Comparison of ENCODE assay signal across 27 cellular contexts in genomic region chr11:42857344-42857743, GRCh38.
"Had no signal": no experiment of that assay in that cellular context is flagged by ENCODE, and none has a peak within 500 bp of the region (broad histone marks: within the 10 kb centered on the region; RNA-seq: fewer than 3 reads in every experiment).

No MANE protein-coding gene starts in this region.

- ATAC-seq: stimulated activated effector memory CD8-positive, alpha-beta T cell treated with anti-CD3 and anti-CD28 coated beads, Interleukin-12 subunit alpha, Interleukin-12 subunit beta, amount 100 ng/mL, for 72 hours; stimulated activated memory B cell treated with anti-CD40 and anti-IgM and Interleukin-4, amounts not matched to agents 10 μg/mL and 1 μg/mL and 100 μg/mL, for 72 hours; stimulated activated naive B cell treated with anti-CD40 and anti-IgM and Interleukin-4, amounts not matched to agents 10 μg/mL and 1 μg/mL and 100 μg/mL, for 72 hours; stimulated activated naive CD8-positive, alpha-beta T cell treated with anti-CD3 and anti-CD28 coated beads, Interleukin-15, amount 100 ng/mL, for 72 hours; stimulated activated naive CD8-positive, alpha-beta T cell treated with anti-CD3 and anti-CD28 coated beads, Interleukin-15, Interleukin-2, amounts not matched to agents 100 U/mL and 50 U/mL, for 24 hours; upper lobe of right lung had no signal

- H3K27ac ChIP-seq: stomach, suprapubic skin, testis, thoracic aorta, thyroid gland, tibial artery, tibial nerve, transverse colon, upper lobe of left lung, upper lobe of right lung, uterus, vagina had no signal

- H3K4me1 ChIP-seq: stomach, suprapubic skin, testis, thyroid gland, tibial artery, tibial nerve, transverse colon, upper lobe of left lung, upper lobe of right lung, uterus, vagina had no signal

- FAIRE-seq: urothelium cell line had no signal

- DNase-seq: stimulated activated CD4-positive, alpha-beta T cell treated with anti-CD3 and anti-CD28 coated beads, Interleukin-2, amount 100 ng/mL, for 48 hours; stimulated activated CD4-positive, alpha-beta T cell treated with anti-CD3 and anti-CD28 coated beads, Interleukin-4, amount 100 ng/mL, for 1 hour; stimulated activated CD4-positive, alpha-beta T cell treated with anti-CD3 and anti-CD28 coated beads, Interleukin-4, amount 100 ng/mL, for 24 hours; stimulated activated CD4-positive, alpha-beta T cell treated with anti-CD3 and anti-CD28 coated beads, Interleukin-4, amount 100 ng/mL, for 4 hours; stimulated activated CD8-positive, alpha-beta memory T cell treated with anti-CD3 and anti-CD28 coated beads, Interleukin-4, amount 100 ng/mL, for 48 hours; stimulated activated naive B cell treated with anti-CD40 and anti-IgM and Interleukin-4, amounts not matched to agents 10 μg/mL and 1 μg/mL and 100 μg/mL, for 72 hours; stimulated activated naive CD4-positive, alpha-beta T cell; stimulated activated naive CD4-positive, alpha-beta T cell treated with Interleukin-2 at 50 U/mL for 16 hours; stimulated activated naive CD8-positive, alpha-beta T cell treated with anti-CD3 and anti-CD28 coated beads, Interleukin-15, amount 100 ng/mL, for 72 hours; stimulated activated naive CD8-positive, alpha-beta T cell treated with anti-CD3 and anti-CD28 coated beads, Interleukin-15, Interleukin-2, amounts not matched to agents 100 U/mL and 50 U/mL, for 24 hours; stomach; substantia nigra; testis; thyroid gland; tibial artery; transverse colon; trophoblast cell; upper lobe of left lung; upper lobe of right lung; uterus had no signal

- H3K4me3 ChIP-seq: stomach, suprapubic skin, testis, thoracic aorta, thyroid gland, tibial artery, tibial nerve, transverse colon, upper lobe of left lung, upper lobe of right lung, uterus, vagina had no signal

- H3K27me3 ChIP-seq: stomach, suprapubic skin, testis, thyroid gland, tibial artery, tibial nerve, transverse colon, upper lobe of left lung, upper lobe of right lung, uterus, vagina had no signal

- H3K36me3 ChIP-seq: stomach, suprapubic skin, thoracic aorta, thyroid gland, tibial artery, tibial nerve, transverse colon, upper lobe of left lung, upper lobe of right lung, uterus, vagina had no signal

- H3K9me3 ChIP-seq: suprapubic skin, testis, thoracic aorta, thyroid gland, tibial artery, transverse colon, upper lobe of left lung, upper lobe of right lung, uterus, vagina had no signal
